In the genomic region with DNA sequence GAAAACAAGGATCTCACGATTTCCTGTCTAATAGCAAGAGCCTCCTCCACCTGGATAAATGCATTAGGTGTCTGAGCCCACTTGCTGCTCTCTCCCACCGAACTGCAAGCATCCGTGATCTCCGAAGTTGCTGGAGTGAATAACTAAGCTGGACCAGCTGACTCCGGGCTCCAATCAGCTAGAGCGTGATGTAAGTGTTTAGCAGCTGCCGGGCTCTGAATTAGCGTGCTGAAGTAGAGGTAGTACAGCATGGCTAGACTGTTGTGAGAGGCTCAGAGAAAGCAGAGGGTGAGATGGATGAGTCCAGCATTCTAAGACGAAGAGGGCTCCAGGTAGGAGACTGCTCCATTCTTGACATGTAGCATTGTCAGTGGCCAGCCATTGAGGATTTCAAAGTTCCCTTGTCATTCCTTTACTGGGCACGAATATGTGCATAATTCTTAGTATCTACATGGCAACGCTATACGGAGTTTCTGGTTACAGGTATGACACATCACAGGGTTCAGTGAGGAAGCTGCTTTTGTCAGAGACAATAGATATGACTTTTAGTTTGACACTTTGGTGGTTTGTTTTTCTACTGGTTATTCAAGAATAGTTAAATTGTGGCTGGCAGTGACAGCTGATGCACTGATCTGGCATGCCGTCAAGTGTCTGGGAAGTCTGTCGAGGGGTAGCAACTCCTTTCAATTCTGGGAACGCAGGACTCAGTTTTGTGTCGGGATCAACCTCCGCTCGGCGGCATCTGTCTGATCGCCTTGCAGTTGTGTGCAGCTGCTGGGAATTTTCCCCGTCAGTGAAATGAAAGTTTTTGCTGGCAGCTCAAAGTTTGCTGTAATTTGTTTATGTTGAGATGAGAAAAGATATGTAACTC, we compare ENCODE assay signal across 9 cellular contexts.
A peak's percentile ranks its signal among the peaks of the same experiment; 100 is the strongest.
DNase-seq lines count a peak whose midpoint lies in the region; ATAC-seq, FAIRE-seq and TF ChIP-seq lines count a peak whose summit lies in the region.
"Had no signal": no experiment of that assay in that cellular context is flagged by ENCODE, and none has a peak within 500 bp of the region (broad histone marks: within the 10 kb centered on the region; RNA-seq: fewer than 3 reads in every experiment).

No MANE protein-coding gene starts in this region.

- H3K27ac ChIP-seq in OCI-LY3 (ENCODE audit: low read length) (no peak overlapping the region), suprapubic skin (peak overlapping the region; percentile 58)

- no peaks in the 10 kb centered on the region for H3K79me2 ChIP-seq in OCI-LY3 (ENCODE audit: low read length)

- intact Hi-C loops in activated naive CD4-positive, alpha-beta T cell treated with anti-CD3 and anti-CD28 coated beads for 36 hours (cut with micrococcal nuclease), result loop anchor here (1.0 to 10.0 kb wide), 11 partner anchors 7 to 1426 kb away; a partner anchor contains a TSS

- no peaks in the 10 kb centered on the region; the same call in 1 of the 2 replicates for H4K20me1 ChIP-seq in OCI-LY3 (ENCODE audit: insufficient read depth, low read length)

- no peaks in the 10 kb centered on the region for H3K36me3 Mint-ChIP-seq in activated naive CD4-positive, alpha-beta T cell treated with anti-CD3 and anti-CD28 coated beads for 36 hours (ENCODE audit: low read depth)
- no peaks in the 10 kb centered on the region for H3K36me3 Mint-ChIP-seq in nephron (ENCODE audit: low read depth)

- peaks cover 29% of the 10 kb centered on the region for H3K27me3 Mint-ChIP-seq in activated naive CD4-positive, alpha-beta T cell treated with anti-CD3 and anti-CD28 coated beads for 36 hours (ENCODE audit: low read depth)
- H3K27me3 Mint-ChIP-seq in nephron (ENCODE audit: low read depth), result no peaks in the 10 kb centered on the region

- peaks cover 24% of the 10 kb centered on the region for H3K4me1 Mint-ChIP-seq in activated naive CD4-positive, alpha-beta T cell treated with anti-CD3 and anti-CD28 coated beads for 36 hours (ENCODE audit: low read depth)
- peaks cover 23% of the 10 kb centered on the region for H3K4me1 Mint-ChIP-seq in nephron

- no peak for TF ChIP-seq EP300 in suprapubic skin (IDR thresholded peaks at IDR 0.05)

- H3K9me3 Mint-ChIP-seq in activated naive CD4-positive, alpha-beta T cell treated with anti-CD3 and anti-CD28 coated beads for 36 hours, result no peaks in the 10 kb centered on the region
- no peaks in the 10 kb centered on the region for H3K9me3 Mint-ChIP-seq in nephron

- H3K27me3 ChIP-seq in OCI-LY3 (ENCODE audit: low read depth, low read length) (peaks cover 56% of the 10 kb centered on the region), suprapubic skin (no peaks in the 10 kb centered on the region)

- TF ChIP-seq CTCF in OCI-LY3 (IDR thresholded peaks at IDR 0.05; ENCODE audit: low read depth, low read length) (no peak), nephron (IDR thresholded peaks at IDR 0.05; ENCODE audit: unreplicated experiment in 3 of 3) (no peak), suprapubic skin (IDR thresholded peaks at IDR 0.05) (no peak)

- DNase-seq in ELR (ENCODE audit: low read depth) (peak; percentile 57), frontal cortex (ENCODE audit: low spot score in 2 of 2) (peak; percentile 17 to 45), suprapubic skin (ENCODE audit: low spot score in 2 of 2) (peak in 1 of 2 donors; percentile 72), GOT3 (lab: John Stamatoyannopoulos, UW) (no peak)
- DNase-seq in activated naive CD4-positive, alpha-beta T cell treated with anti-CD3 and anti-CD28 coated beads for 36 hours, result peak; percentile 84

- H3K4me3 ChIP-seq in OCI-LY3 (ENCODE audit: low read length) (peak overlapping the region; percentile 50), suprapubic skin (peak overlapping the region; percentile 46)

- no peak for FAIRE-seq in frontal cortex (lab: Jason Lieb, UNC)
- FAIRE-seq: TTC549 had no signal

- WGBS in suprapubic skin, result 0% methylated on average over 19 of the region's 21 CpGs

- ATAC-seq in HG03025 (IDR thresholded peaks at IDR 0.05; ENCODE audit: low FRiP score, unreplicated experiment), result peak; percentile 84

- H3K36me3 ChIP-seq in OCI-LY3 (replicated peaks; ENCODE audit: low read depth, low read length) (no peaks in the 10 kb centered on the region), suprapubic skin (no peaks in the 10 kb centered on the region)

- H3K4me2 ChIP-seq in OCI-LY3 (ENCODE audit: low read length), result peak overlapping the region; percentile 48

- peak overlapping the region; percentile 87 for H3K4me3 Mint-ChIP-seq in activated naive CD4-positive, alpha-beta T cell treated with anti-CD3 and anti-CD28 coated beads for 36 hours
- peak overlapping the region; percentile 74 to 84 (median 84) for H3K4me3 Mint-ChIP-seq in nephron

- CTCF ChIA-PET in activated naive CD4-positive, alpha-beta T cell treated with anti-CD3 and anti-CD28 coated beads for 36 hours (lab: Charles Lee), result interaction anchor here (0.7 to 3.3 kb wide), 9 partner anchors 7 to 36 kb away, joined by 3 to 25 read pairs (median 4); no protein-coding TSS in a partner anchor

- peak overlapping the region; percentile 84 for H3K27ac Mint-ChIP-seq in activated naive CD4-positive, alpha-beta T cell treated with anti-CD3 and anti-CD28 coated beads for 36 hours
- H3K27ac Mint-ChIP-seq in nephron, result peak overlapping the region; percentile 55 to 82 (median 75)

- peaks cover 13% of the 10 kb centered on the region for H3K4me1 ChIP-seq in OCI-LY3 (ENCODE audit: low read length)
- peaks cover 31% of the 10 kb centered on the region for H3K4me1 ChIP-seq in suprapubic skin

- H2AFZ ChIP-seq in OCI-LY3 (ENCODE audit: low read depth, low read length), result no peak overlapping the region; the same call in 1 of the 2 replicates

- no peak overlapping the region for H3K9ac ChIP-seq in OCI-LY3 (ENCODE audit: low read length)

- no peaks in the 10 kb centered on the region for H3K9me3 ChIP-seq in OCI-LY3 (ENCODE audit: insufficient read depth, low read length)
- no peaks in the 10 kb centered on the region for H3K9me3 ChIP-seq in suprapubic skin

- TF ChIP-seq POLR2A in suprapubic skin (IDR thresholded peaks at IDR 0.05), result no peak
